ENCODE assay signal across 16 cellular contexts in genomic region chr13:76848596-76848995, GRCh38. TPM values are rescaled to one million over a fixed set of nuclear protein-coding genes. Genes with fewer than 3 reads are reported as not detected.
DNase-seq lines count a peak whose midpoint lies in the region; ATAC-seq and TF ChIP-seq lines count a peak whose summit lies in the region.
"Had no signal": no experiment of that assay in that cellular context is flagged by ENCODE, and none has a peak within 500 bp of the region (broad histone marks: within the 10 kb centered on the region; RNA-seq: fewer than 3 reads in every experiment).

No MANE protein-coding gene starts in this region.

- TF ChIP-seq CTCF in cardiac fibroblast (IDR thresholded peaks at IDR 0.05; ENCODE audit: low read depth, low read length) (no peak), nephron progenitor cell (IDR thresholded peaks at IDR 0.05) (no peak)

- H3K27ac ChIP-seq in GM23248: no peak overlapping the region
- H3K27ac ChIP-seq: heart left ventricle, thyroid gland had no signal

- no peaks in the 10 kb centered on the region for H3K27me3 ChIP-seq in GM23248 (replicated peaks; ENCODE audit: insufficient read depth)
- H3K27me3 ChIP-seq: heart left ventricle, thyroid gland had no signal

- peak overlapping the region; percentile 17 for H3K27ac Mint-ChIP-seq in nephron progenitor cell
- no peak overlapping the region for H3K27ac Mint-ChIP-seq in activated T-helper 2 cell treated with anti-CD3 and anti-CD28 coated beads, Interferon-gamma antibody, Interleukin-2, Interleukin-4, amounts not matched to agents 10 μg/mL and 5 μg/mL and 100 μg/mL, durations not matched to agents 14 hours and 24 hours and 36 hours
- H3K27ac Mint-ChIP-seq: IgD-negative memory B cell had no signal

- no peaks in the 10 kb centered on the region for H3K4me1 Mint-ChIP-seq in nephron progenitor cell
- H3K4me1 Mint-ChIP-seq in activated T-helper 2 cell treated with anti-CD3 and anti-CD28 coated beads, Interferon-gamma antibody, Interleukin-2, Interleukin-4, amounts not matched to agents 10 μg/mL and 5 μg/mL and 100 μg/mL, durations not matched to agents 14 hours and 24 hours and 36 hours (ENCODE audit: low read depth): no peaks in the 10 kb centered on the region
- H3K4me1 Mint-ChIP-seq: IgD-negative memory B cell had no signal

- no peaks in the 10 kb centered on the region for H3K9me3 Mint-ChIP-seq in nephron progenitor cell
- no peaks in the 10 kb centered on the region for H3K9me3 Mint-ChIP-seq in activated T-helper 2 cell treated with anti-CD3 and anti-CD28 coated beads, Interferon-gamma antibody, Interleukin-2, Interleukin-4, amounts not matched to agents 10 μg/mL and 5 μg/mL and 100 μg/mL, durations not matched to agents 14 hours and 24 hours and 36 hours

- in situ Hi-C loops in GM23248 (cut with MboI): no loop called here

- no peaks in the 10 kb centered on the region for H3K79me2 ChIP-seq in GM23248 (ENCODE audit: insufficient read depth)

- intact Hi-C loops in activated T-helper 2 cell treated with anti-CD3 and anti-CD28 coated beads, Interferon-gamma antibody, Interleukin-2, Interleukin-4, amounts not matched to agents 10 μg/mL and 5 μg/mL and 100 μg/mL, durations not matched to agents 14 hours and 24 hours and 36 hours (cut with micrococcal nuclease): no loop called here

- H3K4me3 ChIP-seq in GM23248: no peak overlapping the region
- no peak overlapping the region for H3K4me3 ChIP-seq in cardiac fibroblast (replicated peaks in 1 of 2; ENCODE audit: low read depth in 2 of 2, low read length in 2 of 2)
- H3K4me3 ChIP-seq: heart left ventricle, thyroid gland had no signal

- no peak overlapping the region for H3K4me3 Mint-ChIP-seq in nephron progenitor cell
- H3K4me3 Mint-ChIP-seq in activated T-helper 2 cell treated with anti-CD3 and anti-CD28 coated beads, Interferon-gamma antibody, Interleukin-2, Interleukin-4, amounts not matched to agents 10 μg/mL and 5 μg/mL and 100 μg/mL, durations not matched to agents 14 hours and 24 hours and 36 hours (ENCODE audit: low read depth): no peak overlapping the region
- H3K4me3 Mint-ChIP-seq: IgD-negative memory B cell had no signal

- no peak overlapping the region for H3K9ac ChIP-seq in GM23248

- no peaks in the 10 kb centered on the region for H3K9me2 ChIP-seq in GM23248 (ENCODE audit: insufficient read depth)

- H3K4me2 ChIP-seq in GM23248 (ENCODE audit: unreplicated experiment): no peak overlapping the region

- CTCF ChIA-PET in HEK293T (lab: Yijun Ruan, JAX): interaction anchor here (0.6 to 1.2 kb wide), 2 partner anchors 13 to 154 kb away, joined by 3 read pairs; no protein-coding TSS in a partner anchor

- H2AFZ ChIP-seq in GM23248: no peak overlapping the region

- H3K36me3 ChIP-seq in GM23248 (ENCODE audit: low read depth): no peaks in the 10 kb centered on the region
- H3K36me3 ChIP-seq: heart left ventricle, thyroid gland had no signal

- H3F3A ChIP-seq in GM23248 (ENCODE audit: insufficient read depth): peaks cover 25% of the 10 kb centered on the region

- peak; percentile 54 for DNase-seq in GM23248
- peak; percentile 81 for DNase-seq in NCI-H2171 (lab: John Stamatoyannopoulos, UW)
- DNase-seq in cardiac fibroblast (ENCODE audit: low read depth in 2 of 2): peak; percentile 50 to 70
- no peak for DNase-seq in nephron progenitor cell
- no peak for DNase-seq in HEK293T (ENCODE audit: extremely low spot score)
- no peak for DNase-seq in left lobe of liver (ENCODE audit: low spot score)
- DNase-seq in activated T-helper 2 cell treated with anti-CD3 and anti-CD28 coated beads, Interferon-gamma antibody, Interleukin-2, Interleukin-4, amounts not matched to agents 10 μg/mL and 5 μg/mL and 100 μg/mL, durations not matched to agents 14 hours and 24 hours and 36 hours (ENCODE audit: low spot score): no peak
- no peak for DNase-seq in NAMALWA (ENCODE audit: low spot score)
- DNase-seq: activated T-cell treated with anti-CD3 and anti-CD28 coated beads, Interleukin-2, amount 50 U/mL, for 48 hours; COR-L47; effector memory CD4-positive, alpha-beta T cell; NCI-H2227 treated with DMSO at 0.1 percent for 48 hours; thyroid gland had no signal

- no peaks in the 10 kb centered on the region for H3K9me3 ChIP-seq in GM23248 (ENCODE audit: low read depth)
- H3K9me3 ChIP-seq: heart left ventricle, thyroid gland had no signal

- no peak for ATAC-seq in left lobe of liver
- ATAC-seq: activated CD4-positive, CD25-positive, alpha-beta regulatory T cell treated with anti-CD3 and anti-CD28 coated beads, Interleukin-2, amount 50 U/mL, for 24 hours had no signal

- H3K27me3 Mint-ChIP-seq in nephron progenitor cell (ENCODE audit: low read depth, poor library complexity): no peaks in the 10 kb centered on the region
- H3K27me3 Mint-ChIP-seq in activated T-helper 2 cell treated with anti-CD3 and anti-CD28 coated beads, Interferon-gamma antibody, Interleukin-2, Interleukin-4, amounts not matched to agents 10 μg/mL and 5 μg/mL and 100 μg/mL, durations not matched to agents 14 hours and 24 hours and 36 hours (ENCODE audit: low read depth): peaks cover 11% of the 10 kb centered on the region

- no peaks in the 10 kb centered on the region for H4K20me1 ChIP-seq in GM23248 (ENCODE audit: insufficient read depth)

- H3K4me1 ChIP-seq in GM23248 (ENCODE audit: insufficient read depth): peaks cover 28% of the 10 kb centered on the region
- H3K4me1 ChIP-seq: thyroid gland had no signal

- POLR2A ChIA-PET in HEK293T (lab: Yijun Ruan, JAX): no interaction called here

- WGBS in GM23248 (ENCODE audit: low coverage in 1 of 2, low lambda C conversion rate in 2 of 2, missing lambda C conversion rate in 2 of 2), 2 experiments: 16 to 20% methylated on average over 3 of the region's 3 CpGs

- no peaks in the 10 kb centered on the region for H3K36me3 Mint-ChIP-seq in nephron progenitor cell (ENCODE audit: low read depth)
- no peaks in the 10 kb centered on the region for H3K36me3 Mint-ChIP-seq in activated T-helper 2 cell treated with anti-CD3 and anti-CD28 coated beads, Interferon-gamma antibody, Interleukin-2, Interleukin-4, amounts not matched to agents 10 μg/mL and 5 μg/mL and 100 μg/mL, durations not matched to agents 14 hours and 24 hours and 36 hours (ENCODE audit: low read depth)
- H3K36me3 Mint-ChIP-seq: IgD-negative memory B cell had no signal

TF ChIP-seq in HEK293T, 16 proteins besides CTCF, POLR2A, EP300 and RAD21:
- TF ChIP-seq FOXA1 (IDR thresholded peaks at IDR 0.05) (no peak), NFRKB (IDR thresholded peaks at IDR 0.05) (no peak), ARNT (IDR thresholded peaks at IDR 0.05) (no peak), FOXM1 (IDR thresholded peaks at IDR 0.05; ENCODE audit: borderline replicate concordance) (no peak), ELF4 (IDR thresholded peaks at IDR 0.05) (no peak), ZNF384 (IDR thresholded peaks at IDR 0.05) (no peak), PKNOX1 (IDR thresholded peaks at IDR 0.05) (no peak), SP1 (IDR thresholded peaks at IDR 0.05) (no peak), L3MBTL2 (conservative IDR thresholded peaks at IDR 0.05) (no peak), FOXK2 (IDR thresholded peaks at IDR 0.05) (no peak), SUZ12 (IDR thresholded peaks at IDR 0.05) (no peak)

RNA-seq across cellular contexts. Expression of gene KCTD12, which starts 37.6 kb away (rescaled TPM):
- 26.4 and 30.4 TPM in 2 replicates for total RNA-seq in GM23248 (2014; rRNA removed; shearing (Covaris generic))
- polyA plus RNA-seq in GM23248 (2016; fragmentation: Nextera tagmentation; extraction: Ambion mirVana): 4.0 and 4.5 TPM in 2 replicates
- 3.7 TPM for total RNA-seq in left lobe of liver
- total RNA-seq in activated T-helper 2 cell treated with anti-CD3 and anti-CD28 coated beads, Interferon-gamma antibody, Interleukin-2, Interleukin-4, amounts not matched to agents 10 μg/mL and 5 μg/mL and 100 μg/mL, durations not matched to agents 14 hours and 24 hours and 36 hours: 12.7 and 13.2 TPM in 2 replicates

Comparison
In these comparisons a context has a peak if more than half of its experiments do, and no peak if none do; other contexts are left out.
1. DNase-seq: peak in GM23248 (single experiment), NCI-H2171 (single experiment) and cardiac fibroblast (2 of 2); none in nephron progenitor cell (single experiment), HEK293T (single experiment), left lobe of liver (single experiment), activated T-helper 2 cell treated with anti-CD3 and anti-CD28 coated beads, Interferon-gamma antibody, Interleukin-2, Interleukin-4, amounts not matched to agents 10 μg/mL and 5 μg/mL and 100 μg/mL, durations not matched to agents 14 hours and 24 hours and 36 hours (single experiment) and NAMALWA (single experiment).